Comparison of ENCODE assay signal across 9 cellular contexts in the genomic region with DNA sequence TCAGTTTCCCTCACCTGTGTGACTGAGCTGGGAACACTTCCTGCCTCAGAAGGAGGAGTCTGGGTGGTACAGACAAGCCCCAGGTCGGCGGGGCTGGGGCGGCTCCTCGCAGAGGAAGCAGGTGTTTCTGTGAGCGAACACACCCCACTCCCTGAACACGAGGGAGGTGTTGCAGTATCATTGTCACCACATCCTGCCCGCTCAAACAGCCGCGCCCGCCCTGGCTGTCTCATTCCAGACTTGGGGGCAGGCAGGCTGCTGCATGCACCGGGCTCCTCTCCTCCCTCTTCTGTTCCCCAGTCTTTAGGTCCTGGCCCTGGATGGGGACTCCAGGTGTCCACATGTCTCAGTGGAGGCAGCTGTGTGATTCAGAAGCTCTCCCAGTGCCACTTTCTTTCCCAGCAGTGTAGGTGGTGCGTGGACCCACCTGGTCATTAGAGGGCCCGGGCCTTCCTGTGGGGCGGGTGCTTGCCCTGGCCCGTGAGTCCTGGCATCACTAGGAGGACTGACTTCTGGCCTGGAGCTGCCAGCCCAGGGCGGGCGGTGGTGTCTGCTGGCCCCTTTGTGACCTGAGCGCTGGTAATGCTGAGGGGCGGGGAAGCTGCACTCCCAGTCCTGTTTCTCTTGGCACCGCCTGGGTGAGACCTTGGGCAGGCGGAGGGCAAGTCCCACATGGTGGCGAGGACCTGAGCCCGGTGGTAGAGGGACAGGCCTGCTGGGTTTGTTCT. TPM values are rescaled to one million over a fixed set of nuclear protein-coding genes. Genes with fewer than 3 reads are reported as not detected.
DNase-seq lines count a peak whose midpoint lies in the region; ATAC-seq and TF ChIP-seq lines count a peak whose summit lies in the region.
"Had no signal": no experiment of that assay in that cellular context is flagged by ENCODE, and none has a peak within 500 bp of the region (broad histone marks: within the 10 kb centered on the region; RNA-seq: fewer than 3 reads in every experiment).

No MANE protein-coding gene starts in this region.

- peaks cover 80 to 87% of the 10 kb centered on the region in 2 donors for H3K4me1 Mint-ChIP-seq in immature natural killer cell

- no peaks in the 10 kb centered on the region for H3K9me3 Mint-ChIP-seq in immature natural killer cell

- POLR2A ChIA-PET in GM10248 (lab: Yijun Ruan, JAX), result no interaction called here

- peak overlapping the region; percentile 83 to 89 (median 87) for H3K4me3 Mint-ChIP-seq in immature natural killer cell

- H3K27me3 Mint-ChIP-seq in immature natural killer cell (ENCODE audit: low read depth in 3 of 3), result peaks cover 2 to 13% (median 10%) of the 10 kb centered on the region in 3 donors

- CTCF ChIA-PET in GM10248 (lab: Yijun Ruan, JAX), result interaction anchor here (0.7 to 1.5 kb wide), 2 partner anchors 22 to 25 kb away, joined by 3 to 8 read pairs; no protein-coding TSS in a partner anchor

- H3K36me3 Mint-ChIP-seq in immature natural killer cell, result peaks cover 3 to 18% (median 6%) of the 10 kb centered on the region in 3 donors

- TF ChIP-seq CTCF in GM10248 (IDR thresholded peaks at IDR 0.05; ENCODE audit: control extremely low read depth, extremely low read depth, low read depth, missing control alignments), result no peak

- peak overlapping the region; percentile 93 to 97 (median 96) for H3K27ac Mint-ChIP-seq in immature natural killer cell

- ATAC-seq in GM21786 (IDR thresholded peaks at IDR 0.05; ENCODE audit: unreplicated experiment) (peak; percentile 75), GM21367 (IDR thresholded peaks at IDR 0.05; ENCODE audit: unreplicated experiment) (no peak)
- ATAC-seq: Panc1 had no signal

- peak; percentile 85 for DNase-seq in GM10248 (ENCODE audit: extremely low spot score)
- peak; percentile 82 for DNase-seq in NAMALWA (ENCODE audit: low spot score)
- peak; percentile 85 for DNase-seq in activated T-cell treated with anti-CD3 and anti-CD28 coated beads, Interleukin-2, amount 50 U/mL, for 1 hour
- DNase-seq in immature natural killer cell, result peak; percentile 86 to 89 (median 88)
- peak; percentile 59 to 75 for DNase-seq in stimulated activated CD8-positive, alpha-beta memory T cell treated with anti-CD3 and anti-CD28 coated beads, Interleukin-4, amount 100 ng/mL, for 1 hour (ENCODE audit: low read depth in 2 of 2, low spot score in 1 of 2)
- DNase-seq in cerebellar nuclear complex (lab: John Stamatoyannopoulos, UW), result no peak

RNA-seq across cellular contexts. Expression of a gene that starts 18.3 kb away (rescaled TPM):
- polyA plus RNA-seq in immature natural killer cell, result 1 to 10 TPM; 2.7 to 7.1 (median 4.1) TPM

RNA-seq across cellular contexts. Expression of a gene that starts 20.6 kb away (rescaled TPM):
- polyA plus RNA-seq in immature natural killer cell, result 10 to 100 TPM; 29.3 to 98.2 (median 34.6) TPM

RNA-seq across cellular contexts. Expression of a gene that starts 20.8 kb away (rescaled TPM):
- 10 to 100 TPM in 1 of 3 donors, 1 to 10 TPM in 2; 9.6 to 10.1 (median 10.0) TPM for polyA plus RNA-seq in immature natural killer cell

RNA-seq across cellular contexts. Expression of a gene that starts 44.9 kb away (rescaled TPM):
- polyA plus RNA-seq in immature natural killer cell, result 10 to 100 TPM in 1 of 3 donors, 1 to 10 TPM in 2; 9.5 to 18.0 (median 10.0) TPM

RNA-seq across cellular contexts. Expression of a gene that starts 45.0 kb away (rescaled TPM):
- 10 to 100 TPM; 12.2 to 31.8 (median 18.6) TPM for polyA plus RNA-seq in immature natural killer cell

Comparison
In these comparisons a context has a peak if more than half of its experiments do, and no peak if none do; other contexts are left out.
1. DNase-seq: peak in GM10248 (single experiment), NAMALWA (single experiment), activated T-cell treated with anti-CD3 and anti-CD28 coated beads, Interleukin-2, amount 50 U/mL, for 1 hour (single experiment), immature natural killer cell (3 of 3) and stimulated activated CD8-positive, alpha-beta memory T cell treated with anti-CD3 and anti-CD28 coated beads, Interleukin-4, amount 100 ng/mL, for 1 hour (2 of 2); none in cerebellar nuclear complex (0 of 2).